12 cellular contexts compared by ENCODE assay signal in genomic region chr5:93909356-93909755, GRCh38.
DNase-seq lines count a peak whose midpoint lies in the region; ATAC-seq and FAIRE-seq lines count a peak whose summit lies in the region.
"Had no signal": no experiment of that assay in that cellular context is flagged by ENCODE, and none has a peak within 500 bp of the region (broad histone marks: within the 10 kb centered on the region; RNA-seq: fewer than 3 reads in every experiment).

No MANE protein-coding gene starts in this region.

- peak; percentile 31 for ATAC-seq in left lobe of liver
- ATAC-seq in GM21786 (IDR thresholded peaks at IDR 0.05; ENCODE audit: unreplicated experiment): no peak
- ATAC-seq in GM19395 (IDR thresholded peaks at IDR 0.05; ENCODE audit: unreplicated experiment): no peak
- ATAC-seq: activated naive CD4-positive, alpha-beta T cell treated with anti-CD3 and anti-CD28 coated beads, Interleukin-2, amount 50 U/mL, for 72 hours had no signal

- FAIRE-seq in TTC549 (lab: Jason Lieb, UNC): peak; percentile 87

- DNase-seq in NCI-H1092 treated with DMSO at 0.1 percent for 48 hours (lab: John Stamatoyannopoulos, UW) (peak; percentile 39), NCI-H1092 (lab: John Stamatoyannopoulos, UW) (no peak), HT-29 (ENCODE audit: low spot score) (peak; percentile 41), left lobe of liver (ENCODE audit: low spot score) (no peak), kidney glomerular epithelial cell (lab: John Stamatoyannopoulos, UW) (no peak)
- DNase-seq: midbrain, NCI-H187 treated with DMSO at 0.1 percent for 48 hours, sigmoid colon had no signal

Comparison
In these comparisons a context has a peak if more than half of its experiments do, and no peak if none do; other contexts are left out.
1. DNase-seq: peak in NCI-H1092 treated with DMSO at 0.1 percent for 48 hours (single experiment) and HT-29 (single experiment); none in NCI-H1092 (single experiment), left lobe of liver (single experiment) and kidney glomerular epithelial cell (single experiment).